ENCODE assay signal across 1 cellular context in genomic region chr1:23787701-23788100, GRCh38.
TF ChIP-seq lines count a peak whose summit lies in the region.

No MANE protein-coding gene starts in this region.

TF ChIP-seq in K562, 482 proteins besides CTCF, POLR2A, EP300 and RAD21:
- TF ChIP-seq TCF3 (CRISPR knock-in tag; IDR thresholded peaks at IDR 0.05) (peak; percentile 23; the same call in 1 of the 2 replicates), CBFA2T3 (IDR thresholded peaks at IDR 0.05) (peak; percentile 27; the same call in 1 of the 2 replicates), RB1 (IDR thresholded peaks at IDR 0.05; ENCODE audit: low read depth) (no peak), POLR2AphosphoS5 (IDR thresholded peaks at IDR 0.05; ENCODE audit: control insufficient read depth, insufficient read depth, low read depth, low read length) (0 out of 2 replicates have a peak, but pooled peaks have one; percentile 28)
